In the genomic region with DNA sequence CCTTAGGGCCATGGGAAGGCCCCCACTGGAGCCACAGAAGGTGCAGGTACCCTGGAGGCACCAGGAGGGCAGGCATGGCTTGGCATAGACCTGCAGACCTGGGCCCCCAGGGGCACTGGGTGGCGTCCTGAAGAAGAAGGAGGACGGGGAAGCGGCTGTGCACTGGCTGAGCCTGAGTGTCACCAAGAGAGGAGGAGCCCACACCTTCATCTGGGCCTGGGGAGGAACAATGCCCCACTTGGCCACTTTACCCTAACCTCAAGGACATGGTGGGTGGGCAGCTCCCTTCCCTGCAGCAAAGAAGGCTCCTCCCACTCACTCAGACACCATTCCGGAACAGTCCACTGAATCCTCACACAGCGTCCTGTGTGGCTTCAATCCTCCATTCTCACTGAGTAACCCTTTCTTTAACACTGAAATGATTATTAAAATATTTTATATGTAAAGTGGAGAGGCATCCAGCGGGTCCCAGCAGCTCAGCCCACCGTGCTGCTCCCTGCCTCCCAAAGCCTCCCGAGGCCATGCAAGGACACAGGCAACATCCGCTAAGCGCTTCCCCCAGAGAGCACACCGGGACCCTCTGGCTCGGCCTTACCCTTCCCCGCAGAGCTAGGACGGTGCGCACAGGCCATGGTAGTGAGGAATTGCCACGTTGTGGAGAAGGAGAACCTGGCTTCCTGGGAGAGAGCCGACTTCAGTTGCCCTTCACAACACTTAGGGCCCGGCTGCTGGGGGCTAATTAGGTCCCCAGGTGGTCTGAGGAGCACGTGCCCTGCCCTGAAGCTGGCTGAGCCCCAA, we compare ENCODE assay signal across 29 cellular contexts.
"Had no signal": no experiment of that assay in that cellular context is flagged by ENCODE, and none has a peak within 500 bp of the region (broad histone marks: within the 10 kb centered on the region; RNA-seq: fewer than 3 reads in every experiment).

No MANE protein-coding gene starts in this region.

- H3K4me1 ChIP-seq: adrenal gland, body of pancreas, colonic mucosa, esophagus squamous epithelium, gastroesophageal sphincter had no signal

- H3K36me3 ChIP-seq: adrenal gland, colonic mucosa, esophagus squamous epithelium, gastroesophageal sphincter, heart right ventricle had no signal

- H3K4me1 Mint-ChIP-seq: activated CD4-positive, alpha-beta T cell treated with anti-CD3 and anti-CD28 coated beads for 36 hours; activated CD4-positive, alpha-beta T cell treated with anti-CD3 and anti-CD28 coated beads, Interleukin-2, amount 10 ng/mL, durations not matched to agents 24 days and 14 days; activated CD8-positive, alpha-beta memory T cell treated with anti-CD3 and anti-CD28 coated beads, Interleukin-2, amount 10 ng/mL, durations not matched to agents 7 days and 5 days; activated naive CD4-positive, alpha-beta T cell treated with anti-CD3 and anti-CD28 coated beads, Interleukin-2, amount 50 U/mL, for 24 hours; activated naive CD8-positive, alpha-beta T cell treated with anti-CD3 and anti-CD28 coated beads for 36 hours; activated naive CD8-positive, alpha-beta T cell treated with anti-CD3 and anti-CD28 coated beads, Interleukin-2, amount 50 U/mL, for 24 hours had no signal

- H3K9me3 Mint-ChIP-seq: activated CD4-positive, alpha-beta T cell treated with anti-CD3 and anti-CD28 coated beads, Interleukin-2, amount 10 ng/mL, durations not matched to agents 24 days and 14 days had no signal

- H3K9me3 ChIP-seq: adrenal gland, colonic mucosa had no signal

- H3K27ac Mint-ChIP-seq: activated CD4-positive, alpha-beta memory T cell treated with anti-CD3 and anti-CD28 coated beads for 36 hours; activated CD4-positive, alpha-beta T cell treated with anti-CD3 and anti-CD28 coated beads for 36 hours; activated CD4-positive, alpha-beta T cell treated with anti-CD3 and anti-CD28 coated beads, Interleukin-2, amount 10 ng/mL, durations not matched to agents 24 days and 14 days; activated CD8-positive, alpha-beta memory T cell treated with anti-CD3 and anti-CD28 coated beads, Interleukin-2, amount 10 ng/mL, durations not matched to agents 7 days and 5 days; activated CD8-positive, alpha-beta T cell treated with anti-CD3 and anti-CD28 coated beads, Interleukin-2, amount 10 ng/mL, durations not matched to agents 7 days and 5 days; activated naive CD4-positive, alpha-beta T cell treated with anti-CD3 and anti-CD28 coated beads, Interleukin-2, amount 50 U/mL, for 24 hours; activated naive CD8-positive, alpha-beta T cell treated with anti-CD3 and anti-CD28 coated beads for 36 hours; activated naive CD8-positive, alpha-beta T cell treated with anti-CD3 and anti-CD28 coated beads, Interleukin-2, amount 50 U/mL, for 24 hours had no signal

- H3K27me3 Mint-ChIP-seq: activated CD4-positive, alpha-beta memory T cell treated with anti-CD3 and anti-CD28 coated beads for 36 hours; activated CD4-positive, alpha-beta T cell treated with anti-CD3 and anti-CD28 coated beads for 36 hours; activated CD4-positive, alpha-beta T cell treated with anti-CD3 and anti-CD28 coated beads, Interleukin-2, amount 10 ng/mL, durations not matched to agents 24 days and 14 days; activated CD8-positive, alpha-beta memory T cell treated with anti-CD3 and anti-CD28 coated beads, Interleukin-2, amount 10 ng/mL, durations not matched to agents 7 days and 5 days; activated naive CD4-positive, alpha-beta T cell treated with anti-CD3 and anti-CD28 coated beads, Interleukin-2, amount 50 U/mL, for 24 hours; activated naive CD8-positive, alpha-beta T cell treated with anti-CD3 and anti-CD28 coated beads, Interleukin-2, amount 50 U/mL, for 24 hours had no signal

- DNase-seq: activated CD4-positive, alpha-beta memory T cell treated with anti-CD3 and anti-CD28 coated beads for 36 hours; activated CD4-positive, alpha-beta T cell treated with anti-CD3 and anti-CD28 coated beads for 36 hours; activated CD4-positive, alpha-beta T cell treated with anti-CD3 and anti-CD28 coated beads, Interleukin-2, amount 10 ng/mL, durations not matched to agents 24 days and 14 days; activated CD4-positive, CD25-positive, alpha-beta regulatory T cell; activated CD4-positive, CD25-positive, alpha-beta regulatory T cell treated with anti-CD3 and anti-CD28 coated beads, Interleukin-2, amount 50 U/mL, for 72 hours; activated CD8-positive, alpha-beta memory T cell treated with anti-CD3 and anti-CD28 coated beads, Interleukin-2, amount 10 ng/mL, durations not matched to agents 7 days and 5 days; activated CD8-positive, alpha-beta memory T cell treated with anti-CD3 and anti-CD28 coated beads, Interleukin-2, amount 50 U/mL, for 4 hours; activated CD8-positive, alpha-beta T cell treated with anti-CD3 and anti-CD28 coated beads, Interleukin-2, amount 10 ng/mL, durations not matched to agents 7 days and 5 days; activated effector memory CD4-positive, alpha-beta T cell treated with Interleukin-2 at 50 U/mL for 16 hours; activated gamma-delta T cell treated with Interleukin-2 at 50 U/mL for 16 hours; activated naive CD4-positive, alpha-beta T cell treated with Interleukin-2 at 50 U/mL for 16 hours; activated naive CD8-positive, alpha-beta T cell treated with anti-CD3 and anti-CD28 coated beads for 36 hours; activated naive CD8-positive, alpha-beta T cell treated with anti-CD3 and anti-CD28 coated beads, Interleukin-2, amount 50 U/mL, for 24 hours; activated T-cell treated with anti-CD3 and anti-CD28 coated beads, Interleukin-2, amount 50 U/mL, for 1 hour; activated T-cell treated with anti-CD3 and anti-CD28 coated beads, Interleukin-2, amount 50 U/mL, for 48 hours; adrenal gland; amygdala; aorta; body of pancreas; caudate nucleus; colonic mucosa; effector CD8-positive, alpha-beta T cell; esophagus squamous epithelium; foreskin melanocyte; heart right ventricle; T-helper 2 cell had no signal

- H3K27ac ChIP-seq: adrenal gland, body of pancreas, colonic mucosa, epithelial cell of prostate, esophagus squamous epithelium, gastroesophageal sphincter, heart right ventricle had no signal

- H3K4me3 Mint-ChIP-seq: activated CD4-positive, alpha-beta memory T cell treated with anti-CD3 and anti-CD28 coated beads for 36 hours; activated CD4-positive, alpha-beta T cell treated with anti-CD3 and anti-CD28 coated beads for 36 hours; activated CD4-positive, alpha-beta T cell treated with anti-CD3 and anti-CD28 coated beads, Interleukin-2, amount 10 ng/mL, durations not matched to agents 24 days and 14 days; activated CD8-positive, alpha-beta memory T cell treated with anti-CD3 and anti-CD28 coated beads, Interleukin-2, amount 10 ng/mL, durations not matched to agents 7 days and 5 days; activated CD8-positive, alpha-beta T cell treated with anti-CD3 and anti-CD28 coated beads, Interleukin-2, amount 10 ng/mL, durations not matched to agents 7 days and 5 days; activated naive CD4-positive, alpha-beta T cell treated with anti-CD3 and anti-CD28 coated beads, Interleukin-2, amount 50 U/mL, for 24 hours; activated naive CD8-positive, alpha-beta T cell treated with anti-CD3 and anti-CD28 coated beads for 36 hours; activated naive CD8-positive, alpha-beta T cell treated with anti-CD3 and anti-CD28 coated beads, Interleukin-2, amount 50 U/mL, for 24 hours had no signal

- H3K36me3 Mint-ChIP-seq: activated CD4-positive, alpha-beta memory T cell treated with anti-CD3 and anti-CD28 coated beads for 36 hours; activated CD8-positive, alpha-beta memory T cell treated with anti-CD3 and anti-CD28 coated beads, Interleukin-2, amount 10 ng/mL, durations not matched to agents 7 days and 5 days; activated naive CD4-positive, alpha-beta T cell treated with anti-CD3 and anti-CD28 coated beads, Interleukin-2, amount 50 U/mL, for 24 hours; activated naive CD8-positive, alpha-beta T cell treated with anti-CD3 and anti-CD28 coated beads for 36 hours had no signal

- H3K4me3 ChIP-seq: adrenal gland, body of pancreas, colonic mucosa, esophagus squamous epithelium, gastroesophageal sphincter, heart right ventricle had no signal

- H3K27me3 ChIP-seq: adrenal gland, body of pancreas, colonic mucosa, esophagus squamous epithelium, gastroesophageal sphincter, heart right ventricle had no signal
